Comparison of ENCODE assay signal across 1 cellular context in the genomic region with DNA sequence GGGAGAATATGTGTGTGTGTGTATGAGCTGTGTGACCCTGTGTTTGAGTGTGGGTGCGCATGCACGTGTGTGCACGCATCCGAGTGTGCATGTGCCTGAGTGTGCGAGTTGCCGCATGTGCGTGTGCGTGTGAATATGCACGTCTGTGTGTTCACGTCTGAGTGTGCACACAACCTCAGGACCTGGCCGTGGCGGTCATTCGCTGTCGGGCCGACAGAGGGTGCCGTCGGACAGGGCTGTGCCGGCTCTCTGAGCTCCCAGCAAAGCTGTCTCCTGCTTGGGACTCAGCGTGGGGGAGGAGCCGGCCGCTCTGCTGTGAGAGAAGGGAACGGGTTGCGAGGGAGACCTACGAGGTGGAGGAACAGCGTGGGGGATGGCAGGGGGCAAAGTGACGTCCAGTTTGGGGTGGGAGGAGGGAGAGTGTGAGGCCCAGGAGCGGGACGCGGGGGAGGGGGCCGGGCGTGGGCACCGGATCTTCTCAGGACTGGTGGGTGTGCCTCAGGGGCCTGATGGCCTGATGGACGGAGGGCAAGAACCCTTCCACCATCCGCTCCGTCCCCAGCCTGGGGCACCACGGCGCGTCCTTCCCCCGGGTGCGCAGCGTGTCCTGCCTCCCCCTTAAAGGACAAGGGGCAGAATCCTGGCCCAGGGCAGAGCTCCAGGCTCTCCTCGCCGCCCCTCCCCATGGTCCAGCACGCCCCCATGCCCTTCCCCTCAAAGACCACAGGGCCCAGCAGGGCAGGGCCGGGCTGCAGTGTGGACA.
TF ChIP-seq lines count a peak whose summit lies in the region.

No MANE protein-coding gene starts in this region.

TF ChIP-seq in HepG2, 621 proteins besides CTCF, POLR2A, EP300 and RAD21 (continued from another document and continues in another):
- TF ChIP-seq NCOA1 (CRISPR knock-in tag; IDR thresholded peaks at IDR 0.05) = peak; percentile 71; the same call in 1 of the 2 replicates
- TF ChIP-seq MTA1 (CRISPR knock-in tag; IDR thresholded peaks at IDR 0.05; ENCODE audit: borderline replicate concordance) = peak; percentile 65; the same call in 1 of the 2 replicates
- TF ChIP-seq, protein P1, sequence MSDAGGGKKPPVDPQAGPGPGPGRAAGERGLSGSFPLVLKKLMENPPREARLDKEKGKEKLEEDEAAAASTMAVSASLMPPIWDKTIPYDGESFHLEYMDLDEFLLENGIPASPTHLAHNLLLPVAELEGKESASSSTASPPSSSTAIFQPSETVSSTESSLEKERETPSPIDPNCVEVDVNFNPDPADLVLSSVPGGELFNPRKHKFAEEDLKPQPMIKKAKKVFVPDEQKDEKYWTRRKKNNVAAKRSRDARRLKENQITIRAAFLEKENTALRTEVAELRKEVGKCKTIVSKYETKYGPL (CRISPR knock-in tag; IDR thresholded peaks at IDR 0.05) = no peak
- TF ChIP-seq ZSCAN31 (CRISPR knock-in tag; IDR thresholded peaks at IDR 0.05; ENCODE audit: low read depth) = no peak; the same call in 1 of the 2 replicates
- peak; percentile 39; the same call in 1 of the 2 replicates for TF ChIP-seq ZNF891 (CRISPR knock-in tag; IDR thresholded peaks at IDR 0.05)
- peak; percentile 69; the same call in 1 of the 2 replicates for TF ChIP-seq KLF11 (CRISPR knock-in tag; IDR thresholded peaks at IDR 0.05)
- TF ChIP-seq, protein P2, sequence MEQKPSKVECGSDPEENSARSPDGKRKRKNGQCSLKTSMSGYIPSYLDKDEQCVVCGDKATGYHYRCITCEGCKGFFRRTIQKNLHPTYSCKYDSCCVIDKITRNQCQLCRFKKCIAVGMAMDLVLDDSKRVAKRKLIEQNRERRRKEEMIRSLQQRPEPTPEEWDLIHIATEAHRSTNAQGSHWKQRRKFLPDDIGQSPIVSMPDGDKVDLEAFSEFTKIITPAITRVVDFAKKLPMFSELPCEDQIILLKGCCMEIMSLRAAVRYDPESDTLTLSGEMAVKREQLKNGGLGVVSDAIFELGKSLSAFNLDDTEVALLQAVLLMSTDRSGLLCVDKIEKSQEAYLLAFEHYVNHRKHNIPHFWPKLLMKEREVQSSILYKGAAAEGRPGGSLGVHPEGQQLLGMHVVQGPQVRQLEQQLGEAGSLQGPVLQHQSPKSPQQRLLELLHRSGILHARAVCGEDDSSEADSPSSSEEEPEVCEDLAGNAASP (CRISPR knock-in tag; IDR thresholded peaks at IDR 0.05; ENCODE audit: borderline replicate concordance) = peak; percentile 67; the same call in 1 of the 2 replicates
- TF ChIP-seq NR3C1 (CRISPR knock-in tag; IDR thresholded peaks at IDR 0.05) = no peak
- no peak for TF ChIP-seq ZNF224 (CRISPR knock-in tag; IDR thresholded peaks at IDR 0.05)
- 0 out of 2 replicates have a peak, but pooled peaks have one; percentile 15 for TF ChIP-seq NRL (CRISPR knock-in tag; IDR thresholded peaks at IDR 0.05; ENCODE audit: borderline replicate concordance)
- peak; percentile 61; the same call in 1 of the 2 replicates for TF ChIP-seq SMC3 (IDR thresholded peaks at IDR 0.05; ENCODE audit: low read length)
- TF ChIP-seq, protein P3, sequence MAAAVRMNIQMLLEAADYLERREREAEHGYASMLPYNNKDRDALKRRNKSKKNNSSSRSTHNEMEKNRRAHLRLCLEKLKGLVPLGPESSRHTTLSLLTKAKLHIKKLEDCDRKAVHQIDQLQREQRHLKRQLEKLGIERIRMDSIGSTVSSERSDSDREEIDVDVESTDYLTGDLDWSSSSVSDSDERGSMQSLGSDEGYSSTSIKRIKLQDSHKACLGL (CRISPR knock-in tag; IDR thresholded peaks at IDR 0.05) = no peak; the same call in 1 of the 2 replicates
- TF ChIP-seq, protein P4, sequence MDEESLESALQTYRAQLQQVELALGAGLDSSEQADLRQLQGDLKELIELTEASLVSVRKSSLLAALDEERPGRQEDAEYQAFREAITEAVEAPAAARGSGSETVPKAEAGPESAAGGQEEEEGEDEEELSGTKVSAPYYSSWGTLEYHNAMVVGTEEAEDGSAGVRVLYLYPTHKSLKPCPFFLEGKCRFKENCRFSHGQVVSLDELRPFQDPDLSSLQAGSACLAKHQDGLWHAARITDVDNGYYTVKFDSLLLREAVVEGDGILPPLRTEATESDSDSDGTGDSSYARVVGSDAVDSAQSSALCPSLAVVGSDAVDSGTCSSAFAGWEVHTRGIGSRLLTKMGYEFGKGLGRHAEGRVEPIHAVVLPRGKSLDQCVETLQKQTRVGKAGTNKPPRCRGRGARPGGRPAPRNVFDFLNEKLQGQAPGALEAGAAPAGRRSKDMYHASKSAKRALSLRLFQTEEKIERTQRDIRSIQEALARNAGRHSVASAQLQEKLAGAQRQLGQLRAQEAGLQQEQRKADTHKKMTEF (CRISPR knock-in tag; IDR thresholded peaks at IDR 0.05) = peak; percentile 67; the same call in 1 of the 2 replicates
- TF ChIP-seq, protein P5, sequence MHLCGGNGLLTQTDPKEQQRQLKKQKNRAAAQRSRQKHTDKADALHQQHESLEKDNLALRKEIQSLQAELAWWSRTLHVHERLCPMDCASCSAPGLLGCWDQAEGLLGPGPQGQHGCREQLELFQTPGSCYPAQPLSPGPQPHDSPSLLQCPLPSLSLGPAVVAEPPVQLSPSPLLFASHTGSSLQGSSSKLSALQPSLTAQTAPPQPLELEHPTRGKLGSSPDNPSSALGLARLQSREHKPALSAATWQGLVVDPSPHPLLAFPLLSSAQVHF (CRISPR knock-in tag; IDR thresholded peaks at IDR 0.05) = 0 out of 2 replicates have a peak, but pooled peaks have one; percentile 29
- TF ChIP-seq ZNF776 (CRISPR knock-in tag; IDR thresholded peaks at IDR 0.05) = no peak
- TF ChIP-seq REPIN1 (CRISPR knock-in tag; IDR thresholded peaks at IDR 0.05; ENCODE audit: borderline replicate concordance, low read depth) = peak; percentile 40; the same call in 1 of the 2 replicates
- TF ChIP-seq RNF2 (conservative IDR thresholded peaks at IDR 0.05; ENCODE audit: low read depth) = peak; percentile 25; the same call in 1 of the 2 replicates
- peak; percentile 78 for TF ChIP-seq RXRA (CRISPR knock-in tag; IDR thresholded peaks at IDR 0.05)
- no peak for TF ChIP-seq ZEB1 (IDR thresholded peaks at IDR 0.05; ENCODE audit: insufficient replicate concordance, low read depth)
- no peak for TF ChIP-seq ZNF335 (CRISPR knock-in tag; IDR thresholded peaks at IDR 0.05)
- TF ChIP-seq KLF16 (CRISPR knock-in tag; IDR thresholded peaks at IDR 0.05) = peak in 1 of 2 experiments; percentile 87; a peak in 2 of 4 replicates
- peak; percentile 48; the same call in 1 of the 2 replicates for TF ChIP-seq ZNF772 (CRISPR knock-in tag; IDR thresholded peaks at IDR 0.05)
- TF ChIP-seq DR1 (CRISPR knock-in tag; IDR thresholded peaks at IDR 0.05) = no peak
- peak; percentile 95 for TF ChIP-seq AKAP8 (CRISPR knock-in tag; IDR thresholded peaks at IDR 0.05)
- TF ChIP-seq ZNF747 (CRISPR knock-in tag; IDR thresholded peaks at IDR 0.05; ENCODE audit: borderline replicate concordance) = peak; percentile 48; the same call in 1 of the 2 replicates
- TF ChIP-seq, protein P6, sequence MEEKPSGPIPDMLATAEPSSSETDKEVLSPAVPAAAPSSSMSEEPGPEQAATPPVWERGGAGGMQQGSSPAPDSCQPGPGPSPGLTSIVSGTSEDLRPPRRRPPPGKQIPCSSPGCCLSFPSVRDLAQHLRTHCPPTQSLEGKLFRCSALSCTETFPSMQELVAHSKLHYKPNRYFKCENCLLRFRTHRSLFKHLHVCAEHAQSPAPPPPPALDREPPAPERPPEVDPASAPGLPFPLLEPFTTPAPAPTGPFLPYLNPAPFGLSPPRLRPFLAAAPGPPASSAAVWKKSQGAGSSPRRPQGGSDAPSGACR (CRISPR knock-in tag; IDR thresholded peaks at IDR 0.05) = peak; percentile 86; the same call in 1 of the 2 replicates
- TF ChIP-seq MIXL1 (CRISPR knock-in tag; IDR thresholded peaks at IDR 0.05) = peak; percentile 52; the same call in 1 of the 2 replicates
- TF ChIP-seq, protein P7, sequence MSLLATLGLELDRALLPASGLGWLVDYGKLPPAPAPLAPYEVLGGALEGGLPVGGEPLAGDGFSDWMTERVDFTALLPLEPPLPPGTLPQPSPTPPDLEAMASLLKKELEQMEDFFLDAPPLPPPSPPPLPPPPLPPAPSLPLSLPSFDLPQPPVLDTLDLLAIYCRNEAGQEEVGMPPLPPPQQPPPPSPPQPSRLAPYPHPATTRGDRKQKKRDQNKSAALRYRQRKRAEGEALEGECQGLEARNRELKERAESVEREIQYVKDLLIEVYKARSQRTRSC (CRISPR knock-in tag; IDR thresholded peaks at IDR 0.05; ENCODE audit: low read depth) = no peak
- TF ChIP-seq, protein P8, sequence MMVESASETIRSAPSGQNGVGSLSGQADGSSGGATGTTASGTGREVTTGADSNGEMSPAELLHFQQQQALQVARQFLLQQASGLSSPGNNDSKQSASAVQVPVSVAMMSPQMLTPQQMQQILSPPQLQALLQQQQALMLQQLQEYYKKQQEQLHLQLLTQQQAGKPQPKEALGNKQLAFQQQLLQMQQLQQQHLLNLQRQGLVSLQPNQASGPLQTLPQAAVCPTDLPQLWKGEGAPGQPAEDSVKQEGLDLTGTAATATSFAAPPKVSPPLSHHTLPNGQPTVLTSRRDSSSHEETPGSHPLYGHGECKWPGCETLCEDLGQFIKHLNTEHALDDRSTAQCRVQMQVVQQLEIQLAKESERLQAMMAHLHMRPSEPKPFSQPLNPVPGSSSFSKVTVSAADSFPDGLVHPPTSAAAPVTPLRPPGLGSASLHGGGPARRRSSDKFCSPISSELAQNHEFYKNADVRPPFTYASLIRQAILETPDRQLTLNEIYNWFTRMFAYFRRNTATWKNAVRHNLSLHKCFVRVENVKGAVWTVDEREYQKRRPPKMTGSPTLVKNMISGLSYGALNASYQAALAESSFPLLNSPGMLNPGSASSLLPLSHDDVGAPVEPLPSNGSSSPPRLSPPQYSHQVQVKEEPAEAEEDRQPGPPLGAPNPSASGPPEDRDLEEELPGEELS (CRISPR knock-in tag; IDR thresholded peaks at IDR 0.05) = 0 out of 2 replicates have a peak, but pooled peaks have one; percentile 43
- 0 out of 2 replicates have a peak, but pooled peaks have one; percentile 25 for TF ChIP-seq MAZ (IDR thresholded peaks at IDR 0.05; ENCODE audit: borderline replicate concordance, low read depth, low read length)
- peak; percentile 75; the same call in 1 of the 2 replicates for TF ChIP-seq MAZ (CRISPR knock-in tag; IDR thresholded peaks at IDR 0.05; ENCODE audit: low read depth)
- TF ChIP-seq, protein P9, sequence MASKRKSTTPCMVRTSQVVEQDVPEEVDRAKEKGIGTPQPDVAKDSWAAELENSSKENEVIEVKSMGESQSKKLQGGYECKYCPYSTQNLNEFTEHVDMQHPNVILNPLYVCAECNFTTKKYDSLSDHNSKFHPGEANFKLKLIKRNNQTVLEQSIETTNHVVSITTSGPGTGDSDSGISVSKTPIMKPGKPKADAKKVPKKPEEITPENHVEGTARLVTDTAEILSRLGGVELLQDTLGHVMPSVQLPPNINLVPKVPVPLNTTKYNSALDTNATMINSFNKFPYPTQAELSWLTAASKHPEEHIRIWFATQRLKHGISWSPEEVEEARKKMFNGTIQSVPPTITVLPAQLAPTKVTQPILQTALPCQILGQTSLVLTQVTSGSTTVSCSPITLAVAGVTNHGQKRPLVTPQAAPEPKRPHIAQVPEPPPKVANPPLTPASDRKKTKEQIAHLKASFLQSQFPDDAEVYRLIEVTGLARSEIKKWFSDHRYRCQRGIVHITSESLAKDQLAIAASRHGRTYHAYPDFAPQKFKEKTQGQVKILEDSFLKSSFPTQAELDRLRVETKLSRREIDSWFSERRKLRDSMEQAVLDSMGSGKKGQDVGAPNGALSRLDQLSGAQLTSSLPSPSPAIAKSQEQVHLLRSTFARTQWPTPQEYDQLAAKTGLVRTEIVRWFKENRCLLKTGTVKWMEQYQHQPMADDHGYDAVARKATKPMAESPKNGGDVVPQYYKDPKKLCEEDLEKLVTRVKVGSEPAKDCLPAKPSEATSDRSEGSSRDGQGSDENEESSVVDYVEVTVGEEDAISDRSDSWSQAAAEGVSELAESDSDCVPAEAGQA (IDR thresholded peaks at IDR 0.05; ENCODE audit: low read depth) = 0 out of 2 replicates have a peak, but pooled peaks have one; percentile 31
- TF ChIP-seq, protein P9 (CRISPR knock-in tag; IDR thresholded peaks at IDR 0.05; ENCODE audit: borderline replicate concordance) = no peak
- no peak for TF ChIP-seq NR2F1 (CRISPR knock-in tag; IDR thresholded peaks at IDR 0.05)
- TF ChIP-seq SRSF1 (optimal IDR thresholded peaks at IDR 0.05; ENCODE audit: low read depth, low read length) = no peak
- no peak for TF ChIP-seq RFX3 (CRISPR knock-in tag; IDR thresholded peaks at IDR 0.05)
- TF ChIP-seq, protein P10, sequence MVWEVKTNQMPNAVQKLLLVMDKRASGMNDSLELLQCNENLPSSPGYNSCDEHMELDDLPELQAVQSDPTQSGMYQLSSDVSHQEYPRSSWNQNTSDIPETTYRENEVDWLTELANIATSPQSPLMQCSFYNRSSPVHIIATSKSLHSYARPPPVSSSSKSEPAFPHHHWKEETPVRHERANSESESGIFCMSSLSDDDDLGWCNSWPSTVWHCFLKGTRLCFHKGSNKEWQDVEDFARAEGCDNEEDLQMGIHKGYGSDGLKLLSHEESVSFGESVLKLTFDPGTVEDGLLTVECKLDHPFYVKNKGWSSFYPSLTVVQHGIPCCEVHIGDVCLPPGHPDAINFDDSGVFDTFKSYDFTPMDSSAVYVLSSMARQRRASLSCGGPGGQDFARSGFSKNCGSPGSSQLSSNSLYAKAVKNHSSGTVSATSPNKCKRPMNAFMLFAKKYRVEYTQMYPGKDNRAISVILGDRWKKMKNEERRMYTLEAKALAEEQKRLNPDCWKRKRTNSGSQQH (CRISPR knock-in tag; IDR thresholded peaks at IDR 0.05; ENCODE audit: low read depth) = peak; percentile 60; the same call in 1 of the 2 replicates
- TF ChIP-seq ZNF83 (CRISPR knock-in tag; IDR thresholded peaks at IDR 0.05; ENCODE audit: borderline replicate concordance) = peak; percentile 64
